Comparison of ENCODE assay signal across 9 cellular contexts in genomic region chr22:19880786-19881569, GRCh38. TPM values are rescaled to one million over a fixed set of nuclear protein-coding genes. Genes with fewer than 3 reads are reported as not detected.
A peak's percentile ranks its signal among the peaks of the same experiment; 100 is the strongest.
DNase-seq lines count a peak whose midpoint lies in the region; ATAC-seq and TF ChIP-seq lines count a peak whose summit lies in the region.
"Had no signal": no experiment of that assay in that cellular context is flagged by ENCODE, and none has a peak within 500 bp of the region (broad histone marks: within the 10 kb centered on the region; RNA-seq: fewer than 3 reads in every experiment).

No MANE protein-coding gene starts in this region.

- no peaks in the 10 kb centered on the region for H3K4me1 Mint-ChIP-seq in activated T-helper 1 cell treated with anti-CD3 and anti-CD28 coated beads, Interleukin-12 subunit alpha, Interleukin-12 subunit beta, Interleukin-2, Interleukin-4 antibody, amounts not matched to agents 30 ng/mL and 10 ng/mL and 1 ng/mL, durations not matched to agents 14 hours and 24 hours and 36 hours (ENCODE audit: low read depth)

- H3K36me3 ChIP-seq in SJSA1 (peaks cover 40% of the 10 kb centered on the region), gastroesophageal sphincter (peaks cover 0 to 46% of the 10 kb centered on the region in 2 donors), ovary (no peaks in the 10 kb centered on the region)

- intact Hi-C loops in ovary (cut with DNase I), result no loop called here
- intact Hi-C loops in activated T-helper 1 cell treated with anti-CD3 and anti-CD28 coated beads, Interleukin-12 subunit alpha, Interleukin-12 subunit beta, Interleukin-2, Interleukin-4 antibody, amounts not matched to agents 30 ng/mL and 10 ng/mL and 1 ng/mL, durations not matched to agents 14 hours and 24 hours and 36 hours (cut with micrococcal nuclease), result no loop called here

- no peaks in the 10 kb centered on the region for H3K27me3 ChIP-seq in SJSA1 (replicated peaks)
- no peaks in the 10 kb centered on the region for H3K27me3 ChIP-seq in gastroesophageal sphincter
- H3K27me3 ChIP-seq in ovary, result no peaks in the 10 kb centered on the region

- peak; percentile 79 for ATAC-seq in gastroesophageal sphincter
- ATAC-seq in HG03159 (IDR thresholded peaks at IDR 0.05; ENCODE audit: unreplicated experiment), result no peak

- H3K27me3 Mint-ChIP-seq in activated T-helper 1 cell treated with anti-CD3 and anti-CD28 coated beads, Interleukin-12 subunit alpha, Interleukin-12 subunit beta, Interleukin-2, Interleukin-4 antibody, amounts not matched to agents 30 ng/mL and 10 ng/mL and 1 ng/mL, durations not matched to agents 14 hours and 24 hours and 36 hours (ENCODE audit: insufficient read depth), result peaks cover 2% of the 10 kb centered on the region

- in situ Hi-C loops in G401 (cut with HindIII; ENCODE audit: low sequenced_read_pairs), result no loop called here

- H3K9me3 ChIP-seq in SJSA1 (replicated peaks), result no peaks in the 10 kb centered on the region
- no peaks in the 10 kb centered on the region for H3K9me3 ChIP-seq in gastroesophageal sphincter
- H3K9me3 ChIP-seq in ovary, result no peaks in the 10 kb centered on the region

- peak overlapping the region; percentile 96 for H3K27ac ChIP-seq in SJSA1
- peak overlapping the region in 3 of 4 donors; percentile 51 to 71 (median 54) for H3K27ac ChIP-seq in gastroesophageal sphincter
- no peak overlapping the region for H3K27ac ChIP-seq in ovary

- no peak overlapping the region for H3K27ac Mint-ChIP-seq in activated T-helper 1 cell treated with anti-CD3 and anti-CD28 coated beads, Interleukin-12 subunit alpha, Interleukin-12 subunit beta, Interleukin-2, Interleukin-4 antibody, amounts not matched to agents 30 ng/mL and 10 ng/mL and 1 ng/mL, durations not matched to agents 14 hours and 24 hours and 36 hours

- DNase-seq in G401 (ENCODE audit: low spot score) (peak; percentile 55), SJSA1 (ENCODE audit: low read depth in 1 of 2, low spot score in 2 of 2) (peak; percentile 98 to 99), ovary (peak; percentile 6 to 46 (median 21)), DMS153 treated with DMSO at 0.1 percent for 48 hours (lab: John Stamatoyannopoulos, UW; ENCODE audit: unreplicated experiment) (no peak)
- DNase-seq in activated T-helper 1 cell treated with anti-CD3 and anti-CD28 coated beads, Interleukin-12 subunit alpha, Interleukin-12 subunit beta, Interleukin-2, Interleukin-4 antibody, amounts not matched to agents 30 ng/mL and 10 ng/mL and 1 ng/mL, durations not matched to agents 14 hours and 24 hours and 36 hours (ENCODE audit: low spot score), result no peak
- DNase-seq in stimulated activated CD4-positive, alpha-beta T cell treated with anti-CD3 and anti-CD28 coated beads, Interleukin-2, amount 100 ng/mL, for 24 hours, result no peak
- DNase-seq: stimulated activated CD4-positive, alpha-beta T cell treated with anti-CD3 and anti-CD28 coated beads, Interleukin-2, amount 100 ng/mL, for 48 hours had no signal

- no peaks in the 10 kb centered on the region for H3K9me3 Mint-ChIP-seq in activated T-helper 1 cell treated with anti-CD3 and anti-CD28 coated beads, Interleukin-12 subunit alpha, Interleukin-12 subunit beta, Interleukin-2, Interleukin-4 antibody, amounts not matched to agents 30 ng/mL and 10 ng/mL and 1 ng/mL, durations not matched to agents 14 hours and 24 hours and 36 hours

- TF ChIP-seq EP300 in gastroesophageal sphincter (IDR thresholded peaks at IDR 0.05), result no peak
- no peak for TF ChIP-seq EP300 in ovary (IDR thresholded peaks at IDR 0.05)

- no peaks in the 10 kb centered on the region for H3K36me3 Mint-ChIP-seq in activated T-helper 1 cell treated with anti-CD3 and anti-CD28 coated beads, Interleukin-12 subunit alpha, Interleukin-12 subunit beta, Interleukin-2, Interleukin-4 antibody, amounts not matched to agents 30 ng/mL and 10 ng/mL and 1 ng/mL, durations not matched to agents 14 hours and 24 hours and 36 hours (ENCODE audit: low read depth)

- 8 to 12% methylated on average over 4 to 10 of the region's 27 CpGs for WGBS in gastroesophageal sphincter (ENCODE audit: low coverage in 1 of 2), 2 donors
- WGBS in ovary, 3 donors, result 26 to 39% (median 37%) methylated on average over 27 of the region's 27 CpGs

- TF ChIP-seq CTCF in gastroesophageal sphincter (IDR thresholded peaks at IDR 0.05) (peak in 1 of 4 experiments; percentile 6), ovary (IDR thresholded peaks at IDR 0.05) (no peak)

- peaks cover 59% of the 10 kb centered on the region for H3K4me1 ChIP-seq in SJSA1 (replicated peaks)
- peaks cover 0 to 28% (median 28%) of the 10 kb centered on the region in 3 donors for H3K4me1 ChIP-seq in gastroesophageal sphincter
- H3K4me1 ChIP-seq in ovary (ENCODE audit: insufficient read depth), result peaks cover 2% of the 10 kb centered on the region

- TF ChIP-seq POLR2A in gastroesophageal sphincter (IDR thresholded peaks at IDR 0.05) (no peak), ovary (IDR thresholded peaks at IDR 0.05) (no peak)

- H3K4me3 ChIP-seq in SJSA1, result peak overlapping the region; percentile 21
- H3K4me3 ChIP-seq in gastroesophageal sphincter, result peak overlapping the region in 1 of 2 donors; percentile 24
- H3K4me3 ChIP-seq in ovary, result no peak overlapping the region

- no peak overlapping the region for H3K4me3 Mint-ChIP-seq in activated T-helper 1 cell treated with anti-CD3 and anti-CD28 coated beads, Interleukin-12 subunit alpha, Interleukin-12 subunit beta, Interleukin-2, Interleukin-4 antibody, amounts not matched to agents 30 ng/mL and 10 ng/mL and 1 ng/mL, durations not matched to agents 14 hours and 24 hours and 36 hours

RNA-seq across cellular contexts. Expression of gene GNB1L, which starts 26.3 kb away (rescaled TPM):
- total RNA-seq in G401 (2014; rRNA removed; shearing (Covaris generic)), result 20.4 TPM in 2 replicates
- total RNA-seq in SJSA1 (2014; rRNA removed; shearing (Covaris generic)), result 12.2 and 17.7 TPM in 2 replicates
- total RNA-seq in gastroesophageal sphincter (1 to 10 TPM; 4.8 to 8.7 (median 7.4) TPM), ovary (10 to 100 TPM in 2 of 7 donors, 1 to 10 TPM in 5; 3.1 to 14.9 (median 6.0) TPM)
- polyA plus RNA-seq in ovary, result 1 to 10 TPM in 1 of 2 donors, not detected in 1; 5.1 TPM
- 20.6 and 21.5 TPM in 2 replicates for total RNA-seq in activated T-helper 1 cell treated with anti-CD3 and anti-CD28 coated beads, Interleukin-12 subunit alpha, Interleukin-12 subunit beta, Interleukin-2, Interleukin-4 antibody, amounts not matched to agents 30 ng/mL and 10 ng/mL and 1 ng/mL, durations not matched to agents 14 hours and 24 hours and 36 hours

RNA-seq across cellular contexts. Expression of gene RTL10, which starts 26.3 kb away (rescaled TPM):
- 4.6 and 11.0 TPM in 2 replicates for total RNA-seq in G401 (2014; rRNA removed; shearing (Covaris generic))
- total RNA-seq in SJSA1 (2014; rRNA removed; shearing (Covaris generic)), result 11.5 and 11.7 TPM in 2 replicates
- 10 to 100 TPM in 2 of 4 donors, 1 to 10 TPM in 2; 6.6 to 15.9 (median 10.4) TPM for total RNA-seq in gastroesophageal sphincter
- total RNA-seq in ovary, result 10 to 100 TPM in 6 of 7 donors, 1 to 10 TPM in 1; 9.1 to 54.3 (median 16.7) TPM
- polyA plus RNA-seq in ovary, result 1 to 10 TPM; 7.1 to 7.3 TPM
- 22.2 and 24.1 TPM in 2 replicates for total RNA-seq in activated T-helper 1 cell treated with anti-CD3 and anti-CD28 coated beads, Interleukin-12 subunit alpha, Interleukin-12 subunit beta, Interleukin-2, Interleukin-4 antibody, amounts not matched to agents 30 ng/mL and 10 ng/mL and 1 ng/mL, durations not matched to agents 14 hours and 24 hours and 36 hours

Comparison
In these comparisons a context has a peak if more than half of its experiments do, and no peak if none do; other contexts are left out.
1. DNase-seq: peak in G401 (single experiment), SJSA1 (2 of 2) and ovary (5 of 5); none in activated T-helper 1 cell treated with anti-CD3 and anti-CD28 coated beads, Interleukin-12 subunit alpha, Interleukin-12 subunit beta, Interleukin-2, Interleukin-4 antibody, amounts not matched to agents 30 ng/mL and 10 ng/mL and 1 ng/mL, durations not matched to agents 14 hours and 24 hours and 36 hours (single experiment), stimulated activated CD4-positive, alpha-beta T cell treated with anti-CD3 and anti-CD28 coated beads, Interleukin-2, amount 100 ng/mL, for 24 hours (0 of 2) and DMS153 treated with DMSO at 0.1 percent for 48 hours (single experiment).
2. H3K27ac ChIP-seq: peak in SJSA1 (single experiment) and gastroesophageal sphincter (3 of 4); none in ovary (0 of 2).